8 cellular contexts compared by ENCODE assay signal in genomic region chr11:65432686-65433582, GRCh38. TPM values are rescaled to one million over a fixed set of nuclear protein-coding genes. Genes with fewer than 3 reads are reported as not detected.
DNase-seq lines count a peak whose midpoint lies in the region; ATAC-seq, FAIRE-seq and TF ChIP-seq lines count a peak whose summit lies in the region.

No MANE protein-coding gene starts in this region.

- H3K27me3 ChIP-seq in ACC112 (ENCODE audit: insufficient read depth, low read length) = no peaks in the 10 kb centered on the region
- no peaks in the 10 kb centered on the region for H3K27me3 ChIP-seq in smooth muscle cell (ENCODE audit: low read depth)

- peaks cover 81% of the 10 kb centered on the region for H3F3A ChIP-seq in smooth muscle cell (ENCODE audit: low read depth)

- TF ChIP-seq CTCF in GM12874 (IDR thresholded peaks at IDR 0.05; ENCODE audit: insufficient read depth, low read depth, low read length) (0 out of 2 replicates have a peak, but pooled peaks have one; percentile 7), smooth muscle cell (IDR thresholded peaks at IDR 0.05; ENCODE audit: borderline replicate concordance, insufficient read depth, poor library complexity, severe bottlenecking) (no peak)

- FAIRE-seq in RCC 7860 (lab: Jason Lieb, UNC) = peak; percentile 40

- H3K27ac ChIP-seq in ACC112 (ENCODE audit: low read depth, low read length) (peak overlapping the region; percentile 99), epithelial cell of prostate (peak overlapping the region; percentile 100), smooth muscle cell (ENCODE audit: low read depth) (peak overlapping the region; percentile 100)

- H3K4me2 ChIP-seq in smooth muscle cell = peak overlapping the region; percentile 99

- peaks cover 40% of the 10 kb centered on the region for H3K36me3 ChIP-seq in ACC112 (ENCODE audit: insufficient read depth, low read length)
- no peaks in the 10 kb centered on the region for H3K36me3 ChIP-seq in smooth muscle cell (ENCODE audit: low read depth)

- H3K4me1 ChIP-seq in ACC112 (ENCODE audit: control insufficient read depth, insufficient read depth, low read length, unreplicated experiment) = peaks cover 34% of the 10 kb centered on the region
- peaks cover 3% of the 10 kb centered on the region for H3K4me1 ChIP-seq in smooth muscle cell (ENCODE audit: low read depth)

- no peaks in the 10 kb centered on the region for H3K9me3 Mint-ChIP-seq in stimulated activated naive B cell treated with anti-CD40 and anti-IgM and Interleukin-4, amounts not matched to agents 10 μg/mL and 1 μg/mL and 100 μg/mL, for 72 hours

- H3K4me3 Mint-ChIP-seq in stimulated activated naive B cell treated with anti-CD40 and anti-IgM and Interleukin-4, amounts not matched to agents 10 μg/mL and 1 μg/mL and 100 μg/mL, for 72 hours = no peak overlapping the region

- H3K27ac Mint-ChIP-seq in stimulated activated naive B cell treated with anti-CD40 and anti-IgM and Interleukin-4, amounts not matched to agents 10 μg/mL and 1 μg/mL and 100 μg/mL, for 72 hours = no peak overlapping the region

- peak; percentile 37 for DNase-seq in RCC 7860 (ENCODE audit: low spot score)
- DNase-seq in epithelial cell of prostate (ENCODE audit: low read depth, low spot score) = no peak
- DNase-seq in smooth muscle cell (lab: John Stamatoyannopoulos, UW; ENCODE audit: unreplicated experiment) = no peak
- DNase-seq in stimulated activated naive B cell treated with anti-CD40 and anti-IgM and Interleukin-4, amounts not matched to agents 10 μg/mL and 1 μg/mL and 100 μg/mL, for 72 hours = no peak
- no peak for DNase-seq in NCI-H774 (lab: John Stamatoyannopoulos, UW)
- no peak for DNase-seq in activated CD4-positive, alpha-beta T cell treated with anti-CD3 and anti-CD28 coated beads for 4 hours

- ATAC-seq in stimulated activated naive B cell treated with anti-CD40 and anti-IgM and Interleukin-4, amounts not matched to agents 10 μg/mL and 1 μg/mL and 100 μg/mL, for 72 hours (replicated peaks) = no peak

- H3K79me2 ChIP-seq in ACC112 (ENCODE audit: control insufficient read depth, insufficient read depth, low read length, unreplicated experiment) (peaks cover 80% of the 10 kb centered on the region), smooth muscle cell (ENCODE audit: low read depth) (peaks cover 100% of the 10 kb centered on the region)

- H3K4me3 ChIP-seq in ACC112 (ENCODE audit: low read depth, low read length) (peak overlapping the region; percentile 94), smooth muscle cell (no peak overlapping the region)

- peaks cover 57 to 81% of the 10 kb centered on the region in 2 donors for H3K4me1 Mint-ChIP-seq in stimulated activated naive B cell treated with anti-CD40 and anti-IgM and Interleukin-4, amounts not matched to agents 10 μg/mL and 1 μg/mL and 100 μg/mL, for 72 hours

- WGBS in smooth muscle cell (ENCODE audit: low lambda C conversion rate) = 100% methylated on average over 1 of the region's 1 CpG

- no peaks in the 10 kb centered on the region for H3K27me3 Mint-ChIP-seq in stimulated activated naive B cell treated with anti-CD40 and anti-IgM and Interleukin-4, amounts not matched to agents 10 μg/mL and 1 μg/mL and 100 μg/mL, for 72 hours

- peaks cover 99% of the 10 kb centered on the region for H4K20me1 ChIP-seq in smooth muscle cell (ENCODE audit: low read depth)

- no peak overlapping the region for H2AFZ ChIP-seq in ACC112 (ENCODE audit: low read length, unreplicated experiment)
- no peak overlapping the region for H2AFZ ChIP-seq in smooth muscle cell (ENCODE audit: low read depth)

- no peaks in the 10 kb centered on the region for H3K9me3 ChIP-seq in smooth muscle cell (replicated peaks; ENCODE audit: low read depth)

- H3K36me3 Mint-ChIP-seq in stimulated activated naive B cell treated with anti-CD40 and anti-IgM and Interleukin-4, amounts not matched to agents 10 μg/mL and 1 μg/mL and 100 μg/mL, for 72 hours = peaks cover 33 to 56% of the 10 kb centered on the region in 2 donors

- H3K9ac ChIP-seq in smooth muscle cell (ENCODE audit: low read depth) = no peak overlapping the region

RNA-seq across cellular contexts. Expression of gene NEAT1, which starts 10.3 kb away (rescaled TPM):
- 142 and 155 TPM in 2 replicates for total RNA-seq in smooth muscle cell
- 14.9 and 84.6 TPM in 2 replicates for polyA plus RNA-seq in smooth muscle cell

RNA-seq across cellular contexts. Expression of gene FRMD8, which starts 46.5 kb away (rescaled TPM):
- total RNA-seq in smooth muscle cell = 16.7 and 19.1 TPM in 2 replicates
- 37.8 and 40.8 TPM in 2 replicates for polyA plus RNA-seq in smooth muscle cell

RNA-seq across cellular contexts. Expression of gene SLC25A45, which starts 50.5 kb away (rescaled TPM):
- total RNA-seq in smooth muscle cell = 0.81 and 2.2 TPM in 2 replicates
- polyA plus RNA-seq in smooth muscle cell = 3.4 and 7.7 TPM in 2 replicates
